Comparison of ENCODE assay signal across 1 cellular context in the genomic region with DNA sequence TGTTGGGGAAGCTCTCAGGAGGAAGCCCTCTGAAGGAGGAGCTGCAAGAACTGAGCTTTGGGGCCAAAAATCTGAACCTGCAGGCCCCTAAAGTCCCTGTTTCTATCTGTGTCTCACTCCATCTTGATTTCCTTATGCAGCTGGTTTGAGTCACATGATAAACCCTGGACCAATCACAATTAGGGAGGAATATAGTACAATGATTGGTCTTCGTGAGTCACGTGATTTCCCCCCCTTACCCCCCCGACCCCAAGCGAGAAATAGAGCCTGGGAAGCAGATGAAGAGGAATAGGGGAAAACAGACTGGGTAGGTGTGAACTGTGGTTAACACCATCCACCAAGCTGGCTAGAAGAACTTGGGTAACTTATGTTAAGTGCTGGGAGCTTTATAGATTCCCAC.
TF ChIP-seq lines count a peak whose summit lies in the region.

No MANE protein-coding gene starts in this region.

TF ChIP-seq in HCT116, 20 proteins besides CTCF, POLR2A, EP300 and RAD21 (continued from another document):
- TF ChIP-seq, protein P1, sequence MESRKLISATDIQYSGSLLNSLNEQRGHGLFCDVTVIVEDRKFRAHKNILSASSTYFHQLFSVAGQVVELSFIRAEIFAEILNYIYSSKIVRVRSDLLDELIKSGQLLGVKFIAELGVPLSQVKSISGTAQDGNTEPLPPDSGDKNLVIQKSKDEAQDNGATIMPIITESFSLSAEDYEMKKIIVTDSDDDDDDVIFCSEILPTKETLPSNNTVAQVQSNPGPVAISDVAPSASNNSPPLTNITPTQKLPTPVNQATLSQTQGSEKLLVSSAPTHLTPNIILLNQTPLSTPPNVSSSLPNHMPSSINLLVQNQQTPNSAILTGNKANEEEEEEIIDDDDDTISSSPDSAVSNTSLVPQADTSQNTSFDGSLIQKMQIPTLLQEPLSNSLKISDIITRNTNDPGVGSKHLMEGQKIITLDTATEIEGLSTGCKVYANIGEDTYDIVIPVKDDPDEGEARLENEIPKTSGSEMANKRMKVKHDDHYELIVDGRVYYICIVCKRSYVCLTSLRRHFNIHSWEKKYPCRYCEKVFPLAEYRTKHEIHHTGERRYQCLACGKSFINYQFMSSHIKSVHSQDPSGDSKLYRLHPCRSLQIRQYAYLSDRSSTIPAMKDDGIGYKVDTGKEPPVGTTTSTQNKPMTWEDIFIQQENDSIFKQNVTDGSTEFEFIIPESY (IDR thresholded peaks at IDR 0.05; ENCODE audit: extremely low read depth, insufficient replicate concordance, low read length): no peak
